ENCODE assay signal across 22 cellular contexts in the genomic region with DNA sequence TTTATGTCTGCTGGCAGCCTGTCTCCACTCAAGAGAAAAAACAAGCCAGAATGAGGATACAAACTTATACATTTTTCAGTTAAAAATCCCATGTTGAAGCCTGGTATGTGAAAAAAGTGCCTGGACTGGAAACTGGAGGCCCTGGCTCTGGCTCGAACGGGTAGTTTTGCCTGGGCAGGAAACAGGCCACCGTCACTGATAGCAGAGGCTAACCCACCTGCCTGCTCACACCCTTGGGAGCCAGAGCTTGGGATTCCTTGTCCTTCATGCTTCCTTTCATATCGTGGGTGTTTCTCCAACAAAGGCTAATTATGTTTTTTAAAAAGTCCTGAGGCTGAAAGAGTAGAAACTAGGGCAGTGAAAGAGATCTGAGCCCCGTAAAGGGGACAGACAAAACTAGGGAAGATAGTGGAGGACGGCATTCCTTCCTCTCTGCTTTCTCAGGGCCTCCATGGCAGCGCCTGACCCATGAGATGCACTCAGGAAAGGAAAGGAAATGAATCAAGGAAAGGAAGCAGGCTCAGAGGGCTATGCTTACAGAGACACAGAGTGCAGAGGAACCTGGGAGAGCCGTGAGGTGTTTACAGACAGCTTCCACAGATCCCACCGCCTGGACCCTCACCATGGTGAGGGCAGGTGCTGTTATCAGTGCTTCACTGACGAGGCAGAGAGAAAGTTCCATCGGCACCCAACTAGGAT.
DNase-seq lines count a peak whose midpoint lies in the region; ATAC-seq, FAIRE-seq and TF ChIP-seq lines count a peak whose summit lies in the region.
"Had no signal": no experiment of that assay in that cellular context is flagged by ENCODE, and none has a peak within 500 bp of the region (broad histone marks: within the 10 kb centered on the region; RNA-seq: fewer than 3 reads in every experiment).

No MANE protein-coding gene starts in this region.

- no peak for DNase-seq in GM12891 (ENCODE audit: insufficient read length, low spot score)
- DNase-seq in UCSD-AML1 (lab: John Stamatoyannopoulos, UW; ENCODE audit: unreplicated experiment): peak; percentile 19
- peak; percentile 39 for DNase-seq in esophagus muscularis mucosa (ENCODE audit: extremely low spot score)
- no peak for DNase-seq in psoas muscle
- no peak for DNase-seq in NCI-H510A (lab: John Stamatoyannopoulos, UW)
- no peak for DNase-seq in effector CD8-positive, alpha-beta T cell (lab: John Stamatoyannopoulos, UW)
- no peak for DNase-seq in activated CD4-positive, alpha-beta T cell treated with anti-CD3 and anti-CD28 coated beads for 1 hour
- no peak for DNase-seq in GM10248 (ENCODE audit: extremely low spot score)
- DNase-seq: activated CD4-positive, alpha-beta T cell treated with anti-CD3 and anti-CD28 coated beads, Interleukin-2, amount 50 U/mL, for 48 hours; activated naive CD4-positive, alpha-beta T cell treated with anti-CD3 and anti-CD28 coated beads, Interleukin-2, amount 50 U/mL, for 16 hours; activated T-cell treated with anti-CD3 and anti-CD28 coated beads, Interleukin-2, amount 50 U/mL, for 24 hours; GM23248; NCI-H1048; NCI-H2029 treated with DMSO at 0.1 percent for 48 hours; NCI-H510A treated with DMSO at 0.1 percent for 48 hours; stimulated activated CD4-positive, alpha-beta T cell treated with anti-CD3 and anti-CD28 coated beads, Interleukin-1b, Interleukin-23, amount 100 ng/mL, for 48 hours; stimulated activated naive CD8-positive, alpha-beta T cell treated with anti-CD3 and anti-CD28 coated beads, Interleukin-15, Interleukin-2, amounts not matched to agents 100 U/mL and 50 U/mL, for 24 hours; upper lobe of right lung had no signal

- H3K9me3 ChIP-seq in esophagus muscularis mucosa (no peaks in the 10 kb centered on the region), psoas muscle (no peaks in the 10 kb centered on the region)
- H3K9me3 ChIP-seq: gastroesophageal sphincter, upper lobe of right lung had no signal

- TF ChIP-seq CTCF in esophagus muscularis mucosa (IDR thresholded peaks at IDR 0.05): no peak
- TF ChIP-seq CTCF in psoas muscle (IDR thresholded peaks at IDR 0.05): no peak
- TF ChIP-seq CTCF in GM10248 (IDR thresholded peaks at IDR 0.05; ENCODE audit: control extremely low read depth, extremely low read depth, low read depth, missing control alignments): no peak

- no peak for TF ChIP-seq POLR2A in GM12891 (IDR thresholded peaks at IDR 0.05; ENCODE audit: low read depth, low read length)
- no peak for TF ChIP-seq POLR2A in esophagus muscularis mucosa (IDR thresholded peaks at IDR 0.05; ENCODE audit: low read depth)

- TF ChIP-seq EP300 in esophagus muscularis mucosa (IDR thresholded peaks at IDR 0.05): no peak

- FAIRE-seq in GM12891 (lab: Jason Lieb, UNC): peak; percentile 26
- FAIRE-seq: colon had no signal

- H3K4me3 ChIP-seq in esophagus muscularis mucosa (no peak overlapping the region), psoas muscle (no peak overlapping the region)
- H3K4me3 ChIP-seq: gastroesophageal sphincter, GM23248, upper lobe of right lung had no signal

- CTCF ChIA-PET in GM10248 (lab: Yijun Ruan, JAX): no interaction called here

- POLR2A ChIA-PET in GM10248 (lab: Yijun Ruan, JAX): no interaction called here

- no peaks in the 10 kb centered on the region for H3K27me3 ChIP-seq in esophagus muscularis mucosa
- H3K27me3 ChIP-seq in psoas muscle (ENCODE audit: insufficient read depth in 3 of 3, low read length in 2 of 3): no peaks in the 10 kb centered on the region
- H3K27me3 ChIP-seq: gastroesophageal sphincter, upper lobe of right lung had no signal

- H3K4me1 ChIP-seq in esophagus muscularis mucosa (peaks cover 14 to 31% (median 23%) of the 10 kb centered on the region in 4 donors), psoas muscle (peaks cover 43% of the 10 kb centered on the region)

- 75% methylated on average over 11 of the region's 11 CpGs for WGBS in esophagus muscularis mucosa
- WGBS in psoas muscle, 3 donors: 53 to 75% (median 53%) methylated on average over 11 of the region's 11 CpGs

- H3K36me3 ChIP-seq in esophagus muscularis mucosa (peaks cover 0 to 7% (median 0%) of the 10 kb centered on the region in 4 donors), psoas muscle (ENCODE audit: insufficient read depth in 1 of 2, low read depth in 1 of 2) (no peaks in the 10 kb centered on the region)
- H3K36me3 ChIP-seq: gastroesophageal sphincter, upper lobe of right lung had no signal

- no peak overlapping the region for H3K27ac ChIP-seq in esophagus muscularis mucosa (replicated peaks in 1 of 4)
- peak overlapping the region; percentile 92 for H3K27ac ChIP-seq in psoas muscle
- H3K27ac ChIP-seq: epithelial cell of prostate, gastroesophageal sphincter, GM23248, RWPE1, upper lobe of right lung had no signal

- no peak for ATAC-seq in psoas muscle
- ATAC-seq: gastroesophageal sphincter; stimulated activated naive CD8-positive, alpha-beta T cell treated with anti-CD3 and anti-CD28 coated beads, Interleukin-15, Interleukin-2, amounts not matched to agents 100 U/mL and 50 U/mL, for 24 hours; upper lobe of right lung had no signal

- intact Hi-C loops in esophagus muscularis mucosa (cut with DNase I): no loop called here
- intact Hi-C loops in psoas muscle (cut with DNase I): loop anchor here in 1 of 2 donors (10.0 kb wide), 1 partner anchor 187 kb away; no protein-coding TSS in a partner anchor

TF ChIP-seq in GM12891, 5 proteins besides CTCF, POLR2A, EP300 and RAD21:
- no peak for TF ChIP-seq PAX5 (IDR thresholded peaks at IDR 0.05; ENCODE audit: insufficient read depth, low read length, severe bottlenecking)
- TF ChIP-seq POU2F2 (IDR thresholded peaks at IDR 0.05; ENCODE audit: low read depth, low read length): no peak
- TF ChIP-seq POLR2AphosphoS5 (IDR thresholded peaks at IDR 0.05; ENCODE audit: low read depth, low read length): no peak
- no peak for TF ChIP-seq TAF1 (IDR thresholded peaks at IDR 0.05; ENCODE audit: low read depth, low read length)
- TF ChIP-seq SPI1 (IDR thresholded peaks at IDR 0.05; ENCODE audit: low read depth, low read length): no peak

Comparison
In these comparisons a context has a peak if more than half of its experiments do, and no peak if none do; other contexts are left out.
1. DNase-seq: peak in UCSD-AML1 (single experiment) and esophagus muscularis mucosa (single experiment); none in GM12891 (single experiment), psoas muscle (0 of 2), NCI-H510A (single experiment), effector CD8-positive, alpha-beta T cell (single experiment), activated CD4-positive, alpha-beta T cell treated with anti-CD3 and anti-CD28 coated beads for 1 hour (single experiment) and GM10248 (single experiment).